Comparison of ENCODE assay signal across 8 cellular contexts in the genomic region with DNA sequence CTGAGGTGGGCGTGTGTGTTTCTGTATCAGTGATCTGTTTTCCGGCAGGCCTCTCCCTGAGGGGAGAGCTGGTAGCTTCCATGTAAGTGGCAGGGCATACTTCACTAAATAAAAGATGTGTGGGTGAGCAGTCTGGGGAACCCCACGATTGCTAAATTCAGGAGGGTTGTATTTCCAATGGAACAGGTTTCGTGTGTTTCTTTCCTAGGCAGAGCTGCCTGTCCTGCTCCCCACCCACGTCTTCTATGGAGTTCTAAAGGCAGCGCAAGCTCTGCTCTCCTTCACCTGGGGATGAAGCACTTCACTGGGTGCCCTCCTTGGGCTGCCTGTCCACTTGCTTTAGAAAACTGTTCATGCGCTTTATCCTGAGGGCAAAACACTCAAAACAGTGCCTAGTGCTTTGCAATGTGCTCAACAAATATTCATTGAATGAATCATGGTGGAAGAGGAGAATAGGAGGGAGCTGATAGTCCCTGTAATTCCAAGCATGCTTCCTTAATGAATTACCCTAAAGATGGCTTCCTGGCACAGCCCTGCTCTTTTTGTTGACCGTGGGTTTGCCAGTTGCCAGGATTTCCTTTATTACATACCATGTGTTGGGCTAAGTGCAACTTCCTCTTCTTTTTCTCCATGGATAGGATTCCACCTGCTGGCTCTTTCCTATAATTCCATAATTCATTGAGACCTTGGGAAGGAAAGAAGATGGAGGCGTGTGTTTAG. TPM values are rescaled to one million over a fixed set of nuclear protein-coding genes. Genes with fewer than 3 reads are reported as not detected.
DNase-seq lines count a peak whose midpoint lies in the region; ATAC-seq lines count a peak whose summit lies in the region.
"Had no signal": no experiment of that assay in that cellular context is flagged by ENCODE, and none has a peak within 500 bp of the region (broad histone marks: within the 10 kb centered on the region; RNA-seq: fewer than 3 reads in every experiment).

No MANE protein-coding gene starts in this region.

- no peaks in the 10 kb centered on the region for H4K20me1 ChIP-seq in GM23248 (ENCODE audit: insufficient read depth)

- peak overlapping the region; percentile 47 for H3K27ac ChIP-seq in GM23248

- DNase-seq in GM23248 (peak; percentile 91), NCI-H345 treated with DMSO at 0.1 percent for 48 hours (lab: John Stamatoyannopoulos, UW; ENCODE audit: unreplicated experiment) (peak; percentile 10), epidermal melanocyte (ENCODE audit: insufficient read length, low spot score) (peak; percentile 33), pulmonary artery endothelial cell (ENCODE audit: low read depth, low spot score) (peak; percentile 77), posterior cingulate gyrus (no peak), inferior parietal cortex (ENCODE audit: extremely low spot score) (no peak)
- DNase-seq: naive B cell had no signal

- no peaks in the 10 kb centered on the region for H3K27me3 ChIP-seq in GM23248 (replicated peaks; ENCODE audit: insufficient read depth)

- no peaks in the 10 kb centered on the region for H3K9me3 ChIP-seq in GM23248 (ENCODE audit: low read depth)

- peaks cover 21% of the 10 kb centered on the region; the same call in 1 of the 2 replicates for H3F3A ChIP-seq in GM23248 (ENCODE audit: insufficient read depth)

- H3K9ac ChIP-seq in GM23248, result no peak overlapping the region

- ATAC-seq in GM21360 (IDR thresholded peaks at IDR 0.05; ENCODE audit: unreplicated experiment), result no peak

- in situ Hi-C loops in GM23248 (cut with MboI), result no loop called here

- intact Hi-C loops in posterior cingulate gyrus (cut with DNase I), result no loop called here

- no peaks in the 10 kb centered on the region for H3K79me2 ChIP-seq in GM23248 (ENCODE audit: insufficient read depth)

- peak overlapping the region; percentile 40 for H3K4me2 ChIP-seq in GM23248 (ENCODE audit: unreplicated experiment)

- H3K36me3 ChIP-seq in GM23248 (ENCODE audit: low read depth), result no peaks in the 10 kb centered on the region

- no peaks in the 10 kb centered on the region for H3K9me2 ChIP-seq in GM23248 (ENCODE audit: insufficient read depth)

- peaks cover 9% of the 10 kb centered on the region for H3K4me1 ChIP-seq in GM23248 (ENCODE audit: insufficient read depth)

- H3K4me3 ChIP-seq in GM23248, result no peak overlapping the region

- 84 to 86% methylated on average over 9 of the region's 9 CpGs for WGBS in GM23248 (ENCODE audit: low coverage in 1 of 2, low lambda C conversion rate in 2 of 2, missing lambda C conversion rate in 2 of 2), 2 experiments

- H2AFZ ChIP-seq in GM23248, result peak overlapping the region; percentile 54

RNA-seq across cellular contexts. Expression of gene SRPK2, which starts 50.6 kb away (rescaled TPM):
- 47.4 and 85.2 TPM in 2 replicates for total RNA-seq in GM23248 (2014; rRNA removed; shearing (Covaris generic))
- polyA plus RNA-seq in GM23248 (2016; fragmentation: Nextera tagmentation; extraction: Ambion mirVana), result 53.1 and 55.2 TPM in 2 replicates
- total RNA-seq in pulmonary artery endothelial cell, result 52.0 and 59.8 TPM in 2 replicates

Comparison
In these comparisons a context has a peak if more than half of its experiments do, and no peak if none do; other contexts are left out.
1. DNase-seq: peak in GM23248 (single experiment), NCI-H345 treated with DMSO at 0.1 percent for 48 hours (single experiment), epidermal melanocyte (single experiment) and pulmonary artery endothelial cell (single experiment); none in posterior cingulate gyrus (0 of 10) and inferior parietal cortex (single experiment).